10 cellular contexts compared by ENCODE assay signal in genomic region chr5:88824892-88825781, GRCh38. TPM values are rescaled to one million over a fixed set of nuclear protein-coding genes. Genes with fewer than 3 reads are reported as not detected.
DNase-seq lines count a peak whose midpoint lies in the region; ATAC-seq, FAIRE-seq and TF ChIP-seq lines count a peak whose summit lies in the region.
"Had no signal": no experiment of that assay in that cellular context is flagged by ENCODE, and none has a peak within 500 bp of the region (broad histone marks: within the 10 kb centered on the region; RNA-seq: fewer than 3 reads in every experiment).

No MANE protein-coding gene starts in this region.

- intact Hi-C loops in sciatic nerve (cut with DNase I): no loop called here

- no peak for DNase-seq in GM12891 (ENCODE audit: insufficient read length, low spot score)
- DNase-seq in RPMI7951 (ENCODE audit: low read depth): peak; percentile 53
- DNase-seq in fibroblast of pulmonary artery (ENCODE audit: low read depth): peak; percentile 86
- no peak for DNase-seq in sciatic nerve (ENCODE audit: low spot score)
- DNase-seq in ACHN: no peak
- DNase-seq in retina: no peak
- DNase-seq: NCI-H510A treated with DMSO at 0.1 percent for 48 hours; stimulated activated CD8-positive, alpha-beta memory T cell treated with anti-CD3 and anti-CD28 coated beads, Interleukin-4, amount 100 ng/mL, for 48 hours had no signal

- ATAC-seq in sciatic nerve (peak; percentile 13), HG02840 (IDR thresholded peaks at IDR 0.05; ENCODE audit: low FRiP score, unreplicated experiment) (no peak), HG02763 (IDR thresholded peaks at IDR 0.05; ENCODE audit: unreplicated experiment) (no peak)

- FAIRE-seq in GM12891 (lab: Jason Lieb, UNC): peak; percentile 48

- TF ChIP-seq POLR2A in GM12891 (IDR thresholded peaks at IDR 0.05; ENCODE audit: low read depth, low read length): no peak

- in situ Hi-C loops in ACHN (cut with HindIII; ENCODE audit: low pct_ligation_motif_present, low pct_unique_long_range_greater_than_20kb, low sequenced_read_pairs): no loop called here

- TF ChIP-seq CTCF in fibroblast of pulmonary artery (IDR thresholded peaks at IDR 0.05; ENCODE audit: low read length, missing control alignments): no peak

- no peak overlapping the region for H3K4me3 ChIP-seq in fibroblast of pulmonary artery (replicated peaks; ENCODE audit: low read depth, low read length)

TF ChIP-seq in GM12891, 5 proteins besides CTCF, POLR2A, EP300 and RAD21:
- no peak for TF ChIP-seq POU2F2 (IDR thresholded peaks at IDR 0.05; ENCODE audit: low read depth, low read length)
- TF ChIP-seq PAX5 (IDR thresholded peaks at IDR 0.05; ENCODE audit: insufficient read depth, low read length, severe bottlenecking): no peak
- TF ChIP-seq SPI1 (IDR thresholded peaks at IDR 0.05; ENCODE audit: low read depth, low read length): no peak
- TF ChIP-seq POLR2AphosphoS5 (IDR thresholded peaks at IDR 0.05; ENCODE audit: low read depth, low read length): no peak
- TF ChIP-seq TAF1 (IDR thresholded peaks at IDR 0.05; ENCODE audit: low read depth, low read length): no peak
TF ChIP-seq in GM12891: peak in this region for 0.

RNA-seq across cellular contexts. Expression of gene MEF2C, which starts 57.8 kb away (rescaled TPM):
- polyA plus RNA-seq in GM12891 (2012; ENCODE audit: low read depth, missing spikeins): 103 TPM
- total RNA-seq in RPMI7951 (2014; rRNA removed; shearing (Covaris generic)): 20.8 and 32.1 TPM in 2 replicates
- 97.3 TPM for total RNA-seq in sciatic nerve

Comparison
In these comparisons a context has a peak if more than half of its experiments do, and no peak if none do; other contexts are left out.
1. DNase-seq: peak in RPMI7951 (single experiment) and fibroblast of pulmonary artery (single experiment); none in GM12891 (single experiment), sciatic nerve (single experiment), ACHN (single experiment) and retina (single experiment).